ENCODE assay signal across 10 cellular contexts in the genomic region with DNA sequence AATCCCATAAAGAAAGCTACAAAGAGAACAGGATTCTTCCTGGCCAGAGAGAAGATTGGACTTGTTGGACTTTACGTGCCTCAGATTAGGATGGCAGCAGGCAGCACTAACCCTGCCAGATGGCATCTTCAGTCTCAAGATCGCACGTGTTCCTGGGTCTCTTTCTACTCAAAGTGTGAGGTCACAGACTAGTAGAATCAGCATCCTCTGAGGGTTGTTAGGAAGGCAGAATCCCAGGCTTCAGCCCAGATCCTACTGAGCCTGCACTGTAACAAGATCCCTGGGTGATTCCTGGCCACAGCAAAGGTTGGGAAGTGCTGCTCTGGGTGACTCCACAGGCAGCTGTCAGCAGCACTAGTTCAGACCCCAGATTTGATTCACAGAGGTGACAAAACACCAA. TPM values are rescaled to one million over a fixed set of nuclear protein-coding genes. Genes with fewer than 3 reads are reported as not detected.
DNase-seq lines count a peak whose midpoint lies in the region; ATAC-seq and TF ChIP-seq lines count a peak whose summit lies in the region.
"Had no signal": no experiment of that assay in that cellular context is flagged by ENCODE, and none has a peak within 500 bp of the region (broad histone marks: within the 10 kb centered on the region; RNA-seq: fewer than 3 reads in every experiment).

No MANE protein-coding gene starts in this region.

- no peak overlapping the region for H3K27ac Mint-ChIP-seq in CD4-positive, alpha-beta T cell
- H3K27ac Mint-ChIP-seq: activated naive CD4-positive, alpha-beta T cell treated with anti-CD3 and anti-CD28 coated beads, Interleukin-2, amount 50 U/mL, for 24 hours had no signal

- H3K4me1 Mint-ChIP-seq in CD4-positive, alpha-beta T cell (ENCODE audit: low read depth), result peaks cover 27% of the 10 kb centered on the region

- no peaks in the 10 kb centered on the region for H3K9me3 Mint-ChIP-seq in CD4-positive, alpha-beta T cell
- H3K9me3 Mint-ChIP-seq: activated naive CD4-positive, alpha-beta T cell treated with anti-CD3 and anti-CD28 coated beads, Interleukin-2, amount 50 U/mL, for 24 hours had no signal

- 60% methylated on average over 3 of the region's 3 CpGs for WGBS in prostate gland

- H3K4me3 ChIP-seq in RWPE2 (ENCODE audit: severe bottlenecking) (no peak overlapping the region), fibroblast of pulmonary artery (replicated peaks; ENCODE audit: low read depth, low read length) (no peak overlapping the region), prostate gland (no peak overlapping the region)

- CTCF ChIA-PET in CD4-positive, alpha-beta T cell (lab: Charles Lee), result no interaction called here

- intact Hi-C loops in prostate gland (cut with DNase I), result loop anchor here (5.0 kb wide), 1 partner anchor 39 kb away; a partner anchor contains a TSS
- intact Hi-C loops in CD4-positive, alpha-beta T cell (cut with DNase I, micrococcal nuclease), result no loop called here
- intact Hi-C loops in left colon (cut with DNase I, micrococcal nuclease), result no loop called here

- H3K9me3 ChIP-seq in RWPE2 (ENCODE audit: severe bottlenecking) (no peaks in the 10 kb centered on the region), prostate gland (no peaks in the 10 kb centered on the region)
- H3K9me3 ChIP-seq in CD4-positive, alpha-beta T cell (ENCODE audit: control insufficient read depth, low read length), result no peaks in the 10 kb centered on the region

- DNase-seq in RWPE2 (ENCODE audit: low spot score) (no peak), fibroblast of pulmonary artery (ENCODE audit: low read depth) (peak; percentile 47), prostate gland (ENCODE audit: low spot score) (no peak), GM19240 (ENCODE audit: insufficient read length, low spot score) (no peak), left colon (no peak)
- DNase-seq in CD4-positive, alpha-beta T cell, result no peak
- DNase-seq: NCI-H2081 had no signal

- ATAC-seq in RWPE2 (ENCODE audit: low read depth) (no peak), GM18519 (IDR thresholded peaks at IDR 0.05; ENCODE audit: low FRiP score, unreplicated experiment) (no peak), left colon (no peak)
- ATAC-seq in CD4-positive, alpha-beta T cell (ENCODE audit: poor library complexity), result no peak

- TF ChIP-seq POLR2A in prostate gland (IDR thresholded peaks at IDR 0.05), result no peak

- POLR2A ChIA-PET in CD4-positive, alpha-beta T cell (lab: Charles Lee), result no interaction called here

- H3K4me3 Mint-ChIP-seq in CD4-positive, alpha-beta T cell, result no peak overlapping the region
- H3K4me3 Mint-ChIP-seq: activated naive CD4-positive, alpha-beta T cell treated with anti-CD3 and anti-CD28 coated beads, Interleukin-2, amount 50 U/mL, for 24 hours had no signal

- TF ChIP-seq CTCF in C4-2B (conservative IDR thresholded peaks at IDR 0.05) (no peak), RWPE2 (IDR thresholded peaks at IDR 0.05; ENCODE audit: poor library complexity, severe bottlenecking) (no peak), fibroblast of pulmonary artery (IDR thresholded peaks at IDR 0.05; ENCODE audit: low read length, missing control alignments) (no peak), prostate gland (IDR thresholded peaks at IDR 0.05) (no peak)
- no peak for TF ChIP-seq CTCF in CD4-positive, alpha-beta T cell (IDR thresholded peaks at IDR 0.05)

- peak overlapping the region; percentile 75 for H3K27ac ChIP-seq in C4-2B
- peak overlapping the region; percentile 95 for H3K27ac ChIP-seq in RWPE2 (ENCODE audit: poor library complexity, severe bottlenecking)
- H3K27ac ChIP-seq in prostate gland, result peak overlapping the region; percentile 69 to 77
- H3K27ac ChIP-seq in CD4-positive, alpha-beta T cell (ENCODE audit: low read depth, low read length), result no peak overlapping the region

- peaks cover 56% of the 10 kb centered on the region for H3K4me1 ChIP-seq in RWPE2 (ENCODE audit: insufficient read depth, poor library complexity, severe bottlenecking)
- H3K4me1 ChIP-seq in prostate gland (replicated peaks), result peaks cover 14% of the 10 kb centered on the region

- H3K27me3 ChIP-seq in RWPE2 (ENCODE audit: insufficient read depth, poor library complexity, severe bottlenecking) (no peaks in the 10 kb centered on the region), prostate gland (replicated peaks; ENCODE audit: insufficient read depth) (no peaks in the 10 kb centered on the region)
- H3K27me3 ChIP-seq in CD4-positive, alpha-beta T cell (ENCODE audit: control insufficient read depth, insufficient read depth, low read length), result no peaks in the 10 kb centered on the region

- no peaks in the 10 kb centered on the region for H3K36me3 Mint-ChIP-seq in CD4-positive, alpha-beta T cell (ENCODE audit: low read depth)
- H3K36me3 Mint-ChIP-seq: activated naive CD4-positive, alpha-beta T cell treated with anti-CD3 and anti-CD28 coated beads, Interleukin-2, amount 50 U/mL, for 24 hours had no signal

- H3K36me3 ChIP-seq in RWPE2 (ENCODE audit: low read depth), result no peaks in the 10 kb centered on the region; the same call in 1 of the 2 replicates
- H3K36me3 ChIP-seq in prostate gland, result no peaks in the 10 kb centered on the region

- H3K27me3 Mint-ChIP-seq in CD4-positive, alpha-beta T cell, result no peaks in the 10 kb centered on the region
- H3K27me3 Mint-ChIP-seq: activated naive CD4-positive, alpha-beta T cell treated with anti-CD3 and anti-CD28 coated beads, Interleukin-2, amount 50 U/mL, for 24 hours had no signal

RNA-seq across cellular contexts. Expression of a gene that starts 39.4 kb away (rescaled TPM):
- total RNA-seq in prostate gland (100 to 1,000 TPM; 109 to 356 TPM), left colon (100 to 1,000 TPM; 155 to 226 TPM)
- total RNA-seq in CD4-positive, alpha-beta T cell, result 1 to 10 TPM; 4.2 to 5.4 TPM

Comparison
In these comparisons a context has a peak if more than half of its experiments do, and no peak if none do; other contexts are left out.
1. RNA of a gene that starts 39.4 kb away (total RNA-seq): 109 to 356 TPM in prostate gland and 155 to 226 TPM in left colon; 4.2 to 5.4 TPM in CD4-positive, alpha-beta T cell; every median in the first group is over 10 times any median in the second.